ENCODE assay signal across 27 cellular contexts in the genomic region with DNA sequence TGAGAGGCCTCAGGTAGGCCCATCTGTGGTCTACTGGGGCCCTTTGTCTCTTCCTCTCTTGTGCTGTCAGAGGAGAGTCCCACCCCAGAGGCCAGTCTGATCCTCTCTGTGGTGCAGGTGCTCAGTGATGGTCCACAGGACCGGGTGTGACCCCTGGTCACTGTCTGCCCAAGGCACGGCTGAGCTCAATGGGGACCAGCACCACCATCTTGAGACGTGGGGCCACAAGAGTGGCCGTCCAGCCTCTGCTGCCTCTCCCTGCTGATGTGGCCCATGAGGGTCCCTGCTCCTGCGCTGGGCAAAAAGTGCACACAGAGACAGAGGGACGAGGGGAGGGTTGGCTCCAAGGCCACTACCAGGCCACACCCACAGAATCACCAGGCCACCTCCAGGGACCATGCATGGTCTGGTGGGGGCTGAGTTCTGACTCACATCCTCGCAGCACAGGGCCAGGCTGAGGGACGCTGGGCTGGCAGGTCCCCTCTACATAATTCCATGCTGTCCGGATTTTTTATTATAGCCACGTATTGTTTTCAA.
"Had no signal": no experiment of that assay in that cellular context is flagged by ENCODE, and none has a peak within 500 bp of the region (broad histone marks: within the 10 kb centered on the region; RNA-seq: fewer than 3 reads in every experiment).

No MANE protein-coding gene starts in this region.

- H3K4me1 ChIP-seq: ascending aorta, esophagus squamous epithelium, gastrocnemius medialis, pancreas, upper lobe of left lung had no signal

- H3K36me3 Mint-ChIP-seq: mesothelial cell of epicardium had no signal

- H3K4me3 Mint-ChIP-seq: activated CD4-positive, alpha-beta memory T cell treated with anti-CD3 and anti-CD28 coated beads for 36 hours; activated T-helper 1 cell treated with anti-CD3 and anti-CD28 coated beads, Interleukin-12 subunit alpha, Interleukin-12 subunit beta, Interleukin-2, Interleukin-4 antibody, amounts not matched to agents 30 ng/mL and 10 ng/mL and 1 ng/mL, durations not matched to agents 14 hours and 24 hours and 36 hours; central memory CD8-positive, alpha-beta T cell; endodermal cell; mesothelial cell of epicardium; natural killer cell treated with Interleukin-12 subunit alpha and Interleukin-12 subunit beta and Interleukin-15 and Interleukin-18, amount 100 ng/mL, for 72 hours; T-helper 17 cell had no signal

- H3K9me3 ChIP-seq: pancreas had no signal

- H3K27me3 ChIP-seq: pancreas, upper lobe of left lung had no signal

- H3K4me1 Mint-ChIP-seq: endodermal cell had no signal

- H3K27ac Mint-ChIP-seq: activated CD4-positive, alpha-beta memory T cell treated with anti-CD3 and anti-CD28 coated beads for 36 hours; activated T-helper 1 cell treated with anti-CD3 and anti-CD28 coated beads, Interleukin-12 subunit alpha, Interleukin-12 subunit beta, Interleukin-2, Interleukin-4 antibody, amounts not matched to agents 30 ng/mL and 10 ng/mL and 1 ng/mL, durations not matched to agents 14 hours and 24 hours and 36 hours; endodermal cell; mesothelial cell of epicardium; natural killer cell treated with Interleukin-12 subunit alpha and Interleukin-12 subunit beta and Interleukin-15 and Interleukin-18, amount 100 ng/mL, for 72 hours; T-helper 17 cell had no signal

- H3K36me3 ChIP-seq: ascending aorta, esophagus squamous epithelium, gastrocnemius medialis, neutrophil, pancreas, upper lobe of left lung had no signal

- H3K27me3 Mint-ChIP-seq: T-helper 17 cell had no signal

- H3K27ac ChIP-seq: ascending aorta, coronary artery, esophagus squamous epithelium, gastrocnemius medialis, neutrophil, pancreas, SK-N-MC, upper lobe of left lung had no signal

- ATAC-seq: gastrocnemius medialis; left colon; natural killer cell treated with Interleukin-12 subunit alpha and Interleukin-12 subunit beta and Interleukin-15 and Interleukin-18, amount 100 ng/mL, for 72 hours; pancreas; sciatic nerve; T-helper 17 cell had no signal

- H3K4me3 ChIP-seq: ascending aorta, coronary artery, esophagus squamous epithelium, gastrocnemius medialis, pancreas, SK-N-MC, smooth muscle cell, upper lobe of left lung had no signal

- DNase-seq: activated CD4-positive, alpha-beta memory T cell treated with anti-CD3 and anti-CD28 coated beads for 36 hours; activated CD4-positive, alpha-beta T cell treated with anti-CD3 and anti-CD28 coated beads for 4 hours; activated CD4-positive, CD25-positive, alpha-beta regulatory T cell; activated gamma-delta T cell; activated naive CD4-positive, alpha-beta T cell treated with anti-CD3 and anti-CD28 coated beads, Interleukin-2, amount 50 U/mL, for 16 hours; activated T-cell treated with anti-CD3 and anti-CD28 coated beads for 4 hours; endodermal cell; esophagus squamous epithelium; gastrocnemius medialis; hypothalamus; stimulated activated CD4-positive, alpha-beta T cell treated with anti-CD3 and anti-CD28 coated beads, Interleukin-4, amount 100 ng/mL, for 1 hour; stimulated activated naive CD4-positive, alpha-beta T cell; SW 1271 had no signal
